In the genomic region with DNA sequence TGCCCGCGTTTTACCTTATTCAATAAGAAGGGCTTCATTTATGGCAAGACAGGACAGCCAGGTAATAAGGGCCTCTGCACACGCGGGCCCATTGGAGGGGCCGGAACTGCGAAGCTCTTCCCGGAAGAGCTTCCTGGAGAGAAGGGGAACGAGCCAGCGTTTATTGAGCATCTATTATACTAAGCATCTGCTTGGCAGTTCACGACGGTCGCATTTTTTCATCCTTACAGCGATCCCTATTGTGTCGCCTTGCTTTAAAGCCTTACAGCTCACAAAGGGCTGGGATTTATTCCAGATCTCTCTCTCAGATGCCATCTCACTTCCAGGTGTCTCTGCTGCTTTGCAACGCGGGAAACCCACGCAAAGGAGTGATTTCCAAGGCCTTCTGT, we compare ENCODE assay signal across 19 cellular contexts. TPM values are rescaled to one million over a fixed set of nuclear protein-coding genes. Genes with fewer than 3 reads are reported as not detected.
A peak's percentile ranks its signal among the peaks of the same experiment; 100 is the strongest.
DNase-seq lines count a peak whose midpoint lies in the region; ATAC-seq and TF ChIP-seq lines count a peak whose summit lies in the region.
"Had no signal": no experiment of that assay in that cellular context is flagged by ENCODE, and none has a peak within 500 bp of the region (broad histone marks: within the 10 kb centered on the region; RNA-seq: fewer than 3 reads in every experiment).

No MANE protein-coding gene starts in this region.

- no peaks in the 10 kb centered on the region for H3K79me2 ChIP-seq in ACC112 (ENCODE audit: control insufficient read depth, insufficient read depth, low read length, unreplicated experiment)
- H3K79me2 ChIP-seq in OCI-LY3 (ENCODE audit: low read length) = peaks cover 17% of the 10 kb centered on the region

- no peak for TF ChIP-seq CTCF in CD8-positive, alpha-beta T cell (IDR thresholded peaks at IDR 0.05)
- no peak for TF ChIP-seq CTCF in OCI-LY3 (IDR thresholded peaks at IDR 0.05; ENCODE audit: low read depth, low read length)

- H2AFZ ChIP-seq in ACC112 (ENCODE audit: low read length, unreplicated experiment) (peak overlapping the region; percentile 55), OCI-LY3 (ENCODE audit: low read depth, low read length) (no peak overlapping the region)

- no peak for ATAC-seq in CD8-positive, alpha-beta T cell
- ATAC-seq in effector memory CD8-positive, alpha-beta T cell (replicated peaks) = no peak
- ATAC-seq in GM18502 (IDR thresholded peaks at IDR 0.05; ENCODE audit: poor library complexity, unreplicated experiment) = no peak
- ATAC-seq in GM18505 (IDR thresholded peaks at IDR 0.05; ENCODE audit: unreplicated experiment) = no peak
- ATAC-seq: left ventricle myocardium superior, mucosa of descending colon, PC-3 had no signal

- peak overlapping the region; percentile 84 for H3K4me2 ChIP-seq in OCI-LY3 (ENCODE audit: low read length)

- H3K27ac ChIP-seq in ACC112 (ENCODE audit: low read depth, low read length) (no peak overlapping the region), OCI-LY3 (ENCODE audit: low read length) (peak overlapping the region; percentile 98)
- no peak overlapping the region for H3K27ac ChIP-seq in CD8-positive, alpha-beta T cell (ENCODE audit: low read depth, low read length)

- H3K4me1 ChIP-seq in ACC112 (ENCODE audit: control insufficient read depth, insufficient read depth, low read length, unreplicated experiment) (no peaks in the 10 kb centered on the region), OCI-LY3 (ENCODE audit: low read length) (peaks cover 69% of the 10 kb centered on the region)
- H3K4me1 ChIP-seq in CD8-positive, alpha-beta T cell (ENCODE audit: insufficient read depth, low read length) = peaks cover 41% of the 10 kb centered on the region

- H3K36me3 Mint-ChIP-seq in CD8-positive, alpha-beta T cell = peaks cover 7% of the 10 kb centered on the region
- H3K36me3 Mint-ChIP-seq in effector memory CD8-positive, alpha-beta T cell (ENCODE audit: insufficient read depth) = peaks cover 29% of the 10 kb centered on the region

- H3K36me3 ChIP-seq in ACC112 (ENCODE audit: insufficient read depth, low read length) (no peaks in the 10 kb centered on the region), OCI-LY3 (replicated peaks; ENCODE audit: low read depth, low read length) (no peaks in the 10 kb centered on the region)
- H3K36me3 ChIP-seq in CD8-positive, alpha-beta T cell (ENCODE audit: insufficient read depth, low read length) = no peaks in the 10 kb centered on the region
- H3K36me3 ChIP-seq: esophagus squamous epithelium, stomach had no signal

- no peaks in the 10 kb centered on the region for H3K9me3 Mint-ChIP-seq in CD8-positive, alpha-beta T cell
- H3K9me3 Mint-ChIP-seq in effector memory CD8-positive, alpha-beta T cell = no peaks in the 10 kb centered on the region

- H3K9me3 ChIP-seq in CD8-positive, alpha-beta T cell (ENCODE audit: low read length) = no peaks in the 10 kb centered on the region
- H3K9me3 ChIP-seq in OCI-LY3 (ENCODE audit: insufficient read depth, low read length) = no peaks in the 10 kb centered on the region
- H3K9me3 ChIP-seq: esophagus squamous epithelium, mucosa of descending colon had no signal

- H3K27me3 ChIP-seq in ACC112 (ENCODE audit: insufficient read depth, low read length) = peaks cover 30% of the 10 kb centered on the region
- no peaks in the 10 kb centered on the region for H3K27me3 ChIP-seq in CD8-positive, alpha-beta T cell (ENCODE audit: insufficient read depth, low read length)
- H3K27me3 ChIP-seq in OCI-LY3 (ENCODE audit: low read depth, low read length) = no peaks in the 10 kb centered on the region

- no peaks in the 10 kb centered on the region for H3K27me3 Mint-ChIP-seq in CD8-positive, alpha-beta T cell (ENCODE audit: low read depth)
- no peaks in the 10 kb centered on the region for H3K27me3 Mint-ChIP-seq in effector memory CD8-positive, alpha-beta T cell

- H3K4me1 Mint-ChIP-seq in CD8-positive, alpha-beta T cell (ENCODE audit: low read depth) = peaks cover 43% of the 10 kb centered on the region
- H3K4me1 Mint-ChIP-seq in effector memory CD8-positive, alpha-beta T cell (ENCODE audit: low read depth in 2 of 2) = peaks cover 37 to 41% of the 10 kb centered on the region in 2 donors

- TF ChIP-seq POLR2A in GM18505 (IDR thresholded peaks at IDR 0.05; ENCODE audit: borderline replicate concordance, extremely low read depth, insufficient read depth, insufficient read length) = no peak

- peak overlapping the region; percentile 79 for H3K27ac Mint-ChIP-seq in CD8-positive, alpha-beta T cell
- H3K27ac Mint-ChIP-seq in effector memory CD8-positive, alpha-beta T cell = peak overlapping the region; percentile 98 to 99

- POLR2A ChIA-PET in CD8-positive, alpha-beta T cell (lab: Charles Lee) = no interaction called here

- DNase-seq in CD8-positive, alpha-beta T cell = no peak
- no peak for DNase-seq in effector memory CD8-positive, alpha-beta T cell
- DNase-seq in NCI-H2107 treated with DMSO at 0.1 percent for 48 hours (lab: John Stamatoyannopoulos, UW; ENCODE audit: unreplicated experiment) = no peak
- DNase-seq: amniotic stem cell, esophagus squamous epithelium, glutamatergic neuron, left ventricle myocardium superior, NCI-H748 treated with DMSO at 0.1 percent for 48 hours, nucleus accumbens, PC-3, SIG-M5, stomach had no signal

- 0 out of 2 replicates have a peak overlapping the region, but pooled peaks have one; percentile 53 for H3K4me3 ChIP-seq in ACC112 (ENCODE audit: low read depth, low read length)
- peak overlapping the region; percentile 16 for H3K4me3 ChIP-seq in CD8-positive, alpha-beta T cell (ENCODE audit: low read depth, low read length)
- no peak overlapping the region for H3K4me3 ChIP-seq in OCI-LY3 (ENCODE audit: low read length)
- H3K4me3 ChIP-seq: mucosa of descending colon had no signal

- H4K20me1 ChIP-seq in OCI-LY3 (ENCODE audit: insufficient read depth, low read length) = no peaks in the 10 kb centered on the region

- no peak overlapping the region; the same call in 1 of the 2 replicates for H3K9ac ChIP-seq in OCI-LY3 (ENCODE audit: low read length)

- CTCF ChIA-PET in CD8-positive, alpha-beta T cell (lab: Charles Lee) = interaction anchor here (1.0 to 1.1 kb wide), 2 partner anchors 91 to 247 kb away, joined by 3 to 6 read pairs; no protein-coding TSS in a partner anchor

- intact Hi-C loops in CD8-positive, alpha-beta T cell (cut with DNase I, micrococcal nuclease) = no loop called here

- peak overlapping the region; percentile 58 for H3K4me3 Mint-ChIP-seq in CD8-positive, alpha-beta T cell
- H3K4me3 Mint-ChIP-seq in effector memory CD8-positive, alpha-beta T cell = peak overlapping the region; percentile 95 to 99

RNA-seq across cellular contexts. Expression of a gene that starts 0.5 kb away (rescaled TPM):
- total RNA-seq in CD8-positive, alpha-beta T cell = not detected
- total RNA-seq: cardiac septum, esophagus squamous epithelium, left ventricle myocardium superior, mucosa of descending colon, PC-3, stomach, urinary bladder had no signal

RNA-seq across cellular contexts. Expression of a gene that starts 4.4 kb away (rescaled TPM):
- total RNA-seq in CD8-positive, alpha-beta T cell = 10 to 100 TPM; 57.3 to 59.8 TPM
- total RNA-seq: PC-3 had no signal

RNA-seq across cellular contexts. Expression of a gene that starts 49.9 kb away (rescaled TPM):
- total RNA-seq in CD8-positive, alpha-beta T cell = 10 to 100 TPM; 25.3 to 25.4 TPM

RNA-seq across cellular contexts. Expression of a gene that starts 58.9 kb away (rescaled TPM):
- 100 to 1,000 TPM; 136 to 140 TPM for total RNA-seq in CD8-positive, alpha-beta T cell

RNA-seq across cellular contexts. Expression of a gene that starts 59.0 kb away (rescaled TPM):
- not detected for total RNA-seq in CD8-positive, alpha-beta T cell
- total RNA-seq: cardiac septum, esophagus squamous epithelium, left ventricle myocardium superior, mucosa of descending colon, PC-3, stomach, urinary bladder had no signal
